1 cellular context compared by ENCODE assay signal in genomic region chr7:101363734-101364374, GRCh38.
TF ChIP-seq lines count a peak whose summit lies in the region.

No MANE protein-coding gene starts in this region.

TF ChIP-seq in HepG2, 621 proteins besides CTCF, POLR2A, EP300 and RAD21 (continued from another document):
- TF ChIP-seq, protein P1, sequence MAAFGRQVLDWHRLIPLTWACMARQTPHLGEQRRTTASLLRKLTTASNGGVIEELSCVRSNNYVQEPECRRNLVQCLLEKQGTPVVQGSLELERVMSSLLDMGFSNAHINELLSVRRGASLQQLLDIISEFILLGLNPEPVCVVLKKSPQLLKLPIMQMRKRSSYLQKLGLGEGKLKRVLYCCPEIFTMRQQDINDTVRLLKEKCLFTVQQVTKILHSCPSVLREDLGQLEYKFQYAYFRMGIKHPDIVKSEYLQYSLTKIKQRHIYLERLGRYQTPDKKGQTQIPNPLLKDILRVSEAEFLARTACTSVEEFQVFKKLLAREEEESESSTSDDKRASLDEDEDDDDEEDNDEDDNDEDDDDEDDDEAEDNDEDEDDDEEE (CRISPR knock-in tag; IDR thresholded peaks at IDR 0.05) = 0 out of 2 replicates have a peak, but pooled peaks have one; percentile 57
- TF ChIP-seq TBP (CRISPR knock-in tag; IDR thresholded peaks at IDR 0.05) (no peak), SNAPC4 (CRISPR knock-in tag; IDR thresholded peaks at IDR 0.05) (no peak), ZNF256 (CRISPR knock-in tag; conservative IDR thresholded peaks at IDR 0.05) (no peak), NFYC (CRISPR knock-in tag; IDR thresholded peaks at IDR 0.05) (no peak), SIN3A (IDR thresholded peaks at IDR 0.05; ENCODE audit: borderline replicate concordance, low read depth, low read length) (no peak), KDM2A (CRISPR knock-in tag; IDR thresholded peaks at IDR 0.05; ENCODE audit: borderline replicate concordance, low read depth) (peak; percentile 78), HNRNPLL (IDR thresholded peaks at IDR 0.05; ENCODE audit: low read depth, low read length, poor library complexity, severe bottlenecking) (no peak), SATB2 (CRISPR knock-in tag; IDR thresholded peaks at IDR 0.05) (no peak)
- TF ChIP-seq, protein P2, sequence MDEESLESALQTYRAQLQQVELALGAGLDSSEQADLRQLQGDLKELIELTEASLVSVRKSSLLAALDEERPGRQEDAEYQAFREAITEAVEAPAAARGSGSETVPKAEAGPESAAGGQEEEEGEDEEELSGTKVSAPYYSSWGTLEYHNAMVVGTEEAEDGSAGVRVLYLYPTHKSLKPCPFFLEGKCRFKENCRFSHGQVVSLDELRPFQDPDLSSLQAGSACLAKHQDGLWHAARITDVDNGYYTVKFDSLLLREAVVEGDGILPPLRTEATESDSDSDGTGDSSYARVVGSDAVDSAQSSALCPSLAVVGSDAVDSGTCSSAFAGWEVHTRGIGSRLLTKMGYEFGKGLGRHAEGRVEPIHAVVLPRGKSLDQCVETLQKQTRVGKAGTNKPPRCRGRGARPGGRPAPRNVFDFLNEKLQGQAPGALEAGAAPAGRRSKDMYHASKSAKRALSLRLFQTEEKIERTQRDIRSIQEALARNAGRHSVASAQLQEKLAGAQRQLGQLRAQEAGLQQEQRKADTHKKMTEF (CRISPR knock-in tag; IDR thresholded peaks at IDR 0.05) = peak; percentile 79
TF ChIP-seq in HepG2: peak in this region for 81.
